Comparison of ENCODE assay signal across 1 cellular context in genomic region chr2:63840785-63841253, GRCh38.
TF ChIP-seq lines count a peak whose summit lies in the region.

No MANE protein-coding gene starts in this region.

TF ChIP-seq in HepG2, 621 proteins besides CTCF, POLR2A, EP300 and RAD21 (continued from another document and continues in another):
- TF ChIP-seq ZBTB26 (CRISPR knock-in tag; IDR thresholded peaks at IDR 0.05; ENCODE audit: borderline replicate concordance) (peak; percentile 78), FOXC1 (CRISPR knock-in tag; IDR thresholded peaks at IDR 0.05; ENCODE audit: borderline replicate concordance) (peak; percentile 81), KAT2B (IDR thresholded peaks at IDR 0.05; ENCODE audit: borderline replicate concordance, low read depth, low read length) (no peak), ZNF672 (CRISPR knock-in tag; IDR thresholded peaks at IDR 0.05) (no peak), RFX3 (CRISPR knock-in tag; IDR thresholded peaks at IDR 0.05) (no peak), ZNF761 (CRISPR knock-in tag; conservative IDR thresholded peaks at IDR 0.05) (no peak), ZNF781 (CRISPR knock-in tag; IDR thresholded peaks at IDR 0.05; ENCODE audit: borderline replicate concordance, not compliant biosample characterization) (no peak), ZNF142 (CRISPR knock-in tag; IDR thresholded peaks at IDR 0.05) (no peak; the same call in 1 of the 2 replicates), SNRNP70 (IDR thresholded peaks at IDR 0.05; ENCODE audit: low read depth, low read length) (no peak), IRF1 (CRISPR knock-in tag; IDR thresholded peaks at IDR 0.05; ENCODE audit: low read depth) (no peak), ZNF850 (CRISPR knock-in tag; conservative IDR thresholded peaks at IDR 0.05) (no peak), BHLHE40 (IDR thresholded peaks at IDR 0.05; ENCODE audit: low read length) (no peak), ZNF772 (CRISPR knock-in tag; IDR thresholded peaks at IDR 0.05) (peak; percentile 90; the same call in 1 of the 2 replicates), NFKBIZ (CRISPR knock-in tag; IDR thresholded peaks at IDR 0.05) (no peak; the same call in 1 of the 2 replicates), SALL2 (CRISPR knock-in tag; IDR thresholded peaks at IDR 0.05) (peak; percentile 91; the same call in 1 of the 2 replicates), PHF21A (CRISPR knock-in tag; IDR thresholded peaks at IDR 0.05) (peak; percentile 57; the same call in 1 of the 2 replicates), ZNF264 (CRISPR knock-in tag; IDR thresholded peaks at IDR 0.05) (peak; percentile 60; the same call in 1 of the 2 replicates), ZNF24 (IDR thresholded peaks at IDR 0.05) (0 out of 2 replicates have a peak, but pooled peaks have one; percentile 8), BCL6 (CRISPR knock-in tag; IDR thresholded peaks at IDR 0.05) (no peak; the same call in 1 of the 2 replicates), ZHX2 (IDR thresholded peaks at IDR 0.05; ENCODE audit: low read depth) (0 out of 2 replicates have a peak, but pooled peaks have one; percentile 51), ZHX2 (CRISPR knock-in tag; IDR thresholded peaks at IDR 0.05; ENCODE audit: borderline replicate concordance) (no peak; the same call in 1 of the 2 replicates), ZNF10 (CRISPR knock-in tag; IDR thresholded peaks at IDR 0.05; ENCODE audit: borderline replicate concordance, low read depth) (no peak), ZNF317 (CRISPR knock-in tag; IDR thresholded peaks at IDR 0.05) (no peak)
- TF ChIP-seq, protein P1, sequence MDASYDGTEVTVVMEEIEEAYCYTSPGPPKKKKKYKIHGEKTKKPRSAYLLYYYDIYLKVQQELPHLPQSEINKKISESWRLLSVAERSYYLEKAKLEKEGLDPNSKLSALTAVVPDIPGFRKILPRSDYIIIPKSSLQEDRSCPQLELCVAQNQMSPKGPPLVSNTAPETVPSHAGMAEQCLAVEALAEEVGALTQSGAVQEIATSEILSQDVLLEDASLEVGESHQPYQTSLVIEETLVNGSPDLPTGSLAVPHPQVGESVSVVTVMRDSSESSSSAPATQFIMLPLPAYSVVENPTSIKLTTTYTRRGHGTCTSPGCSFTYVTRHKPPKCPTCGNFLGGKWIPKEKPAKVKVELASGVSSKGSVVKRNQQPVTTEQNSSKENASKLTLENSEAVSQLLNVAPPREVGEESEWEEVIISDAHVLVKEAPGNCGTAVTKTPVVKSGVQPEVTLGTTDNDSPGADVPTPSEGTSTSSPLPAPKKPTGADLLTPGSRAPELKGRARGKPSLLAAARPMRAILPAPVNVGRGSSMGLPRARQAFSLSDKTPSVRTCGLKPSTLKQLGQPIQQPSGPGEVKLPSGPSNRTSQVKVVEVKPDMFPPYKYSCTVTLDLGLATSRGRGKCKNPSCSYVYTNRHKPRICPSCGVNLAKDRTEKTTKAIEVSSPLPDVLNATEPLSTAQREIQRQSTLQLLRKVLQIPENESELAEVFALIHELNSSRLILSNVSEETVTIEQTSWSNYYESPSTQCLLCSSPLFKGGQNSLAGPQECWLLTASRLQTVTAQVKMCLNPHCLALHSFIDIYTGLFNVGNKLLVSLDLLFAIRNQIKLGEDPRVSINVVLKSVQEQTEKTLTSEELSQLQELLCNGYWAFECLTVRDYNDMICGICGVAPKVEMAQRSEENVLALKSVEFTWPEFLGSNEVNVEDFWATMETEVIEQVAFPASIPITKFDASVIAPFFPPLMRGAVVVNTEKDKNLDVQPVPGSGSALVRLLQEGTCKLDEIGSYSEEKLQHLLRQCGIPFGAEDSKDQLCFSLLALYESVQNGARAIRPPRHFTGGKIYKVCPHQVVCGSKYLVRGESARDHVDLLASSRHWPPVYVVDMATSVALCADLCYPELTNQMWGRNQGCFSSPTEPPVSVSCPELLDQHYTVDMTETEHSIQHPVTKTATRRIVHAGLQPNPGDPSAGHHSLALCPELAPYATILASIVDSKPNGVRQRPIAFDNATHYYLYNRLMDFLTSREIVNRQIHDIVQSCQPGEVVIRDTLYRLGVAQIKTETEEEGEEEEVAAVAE (CRISPR knock-in tag; IDR thresholded peaks at IDR 0.05; ENCODE audit: borderline replicate concordance) = no peak; the same call in 1 of the 2 replicates
- TF ChIP-seq, protein P2, sequence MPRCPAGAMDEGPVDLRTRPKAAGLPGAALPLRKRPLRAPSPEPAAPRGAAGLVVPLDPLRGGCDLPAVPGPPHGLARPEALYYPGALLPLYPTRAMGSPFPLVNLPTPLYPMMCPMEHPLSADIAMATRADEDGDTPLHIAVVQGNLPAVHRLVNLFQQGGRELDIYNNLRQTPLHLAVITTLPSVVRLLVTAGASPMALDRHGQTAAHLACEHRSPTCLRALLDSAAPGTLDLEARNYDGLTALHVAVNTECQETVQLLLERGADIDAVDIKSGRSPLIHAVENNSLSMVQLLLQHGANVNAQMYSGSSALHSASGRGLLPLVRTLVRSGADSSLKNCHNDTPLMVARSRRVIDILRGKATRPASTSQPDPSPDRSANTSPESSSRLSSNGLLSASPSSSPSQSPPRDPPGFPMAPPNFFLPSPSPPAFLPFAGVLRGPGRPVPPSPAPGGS (CRISPR knock-in tag; IDR thresholded peaks at IDR 0.05) = no peak; the same call in 1 of the 2 replicates
- TF ChIP-seq, protein P3, sequence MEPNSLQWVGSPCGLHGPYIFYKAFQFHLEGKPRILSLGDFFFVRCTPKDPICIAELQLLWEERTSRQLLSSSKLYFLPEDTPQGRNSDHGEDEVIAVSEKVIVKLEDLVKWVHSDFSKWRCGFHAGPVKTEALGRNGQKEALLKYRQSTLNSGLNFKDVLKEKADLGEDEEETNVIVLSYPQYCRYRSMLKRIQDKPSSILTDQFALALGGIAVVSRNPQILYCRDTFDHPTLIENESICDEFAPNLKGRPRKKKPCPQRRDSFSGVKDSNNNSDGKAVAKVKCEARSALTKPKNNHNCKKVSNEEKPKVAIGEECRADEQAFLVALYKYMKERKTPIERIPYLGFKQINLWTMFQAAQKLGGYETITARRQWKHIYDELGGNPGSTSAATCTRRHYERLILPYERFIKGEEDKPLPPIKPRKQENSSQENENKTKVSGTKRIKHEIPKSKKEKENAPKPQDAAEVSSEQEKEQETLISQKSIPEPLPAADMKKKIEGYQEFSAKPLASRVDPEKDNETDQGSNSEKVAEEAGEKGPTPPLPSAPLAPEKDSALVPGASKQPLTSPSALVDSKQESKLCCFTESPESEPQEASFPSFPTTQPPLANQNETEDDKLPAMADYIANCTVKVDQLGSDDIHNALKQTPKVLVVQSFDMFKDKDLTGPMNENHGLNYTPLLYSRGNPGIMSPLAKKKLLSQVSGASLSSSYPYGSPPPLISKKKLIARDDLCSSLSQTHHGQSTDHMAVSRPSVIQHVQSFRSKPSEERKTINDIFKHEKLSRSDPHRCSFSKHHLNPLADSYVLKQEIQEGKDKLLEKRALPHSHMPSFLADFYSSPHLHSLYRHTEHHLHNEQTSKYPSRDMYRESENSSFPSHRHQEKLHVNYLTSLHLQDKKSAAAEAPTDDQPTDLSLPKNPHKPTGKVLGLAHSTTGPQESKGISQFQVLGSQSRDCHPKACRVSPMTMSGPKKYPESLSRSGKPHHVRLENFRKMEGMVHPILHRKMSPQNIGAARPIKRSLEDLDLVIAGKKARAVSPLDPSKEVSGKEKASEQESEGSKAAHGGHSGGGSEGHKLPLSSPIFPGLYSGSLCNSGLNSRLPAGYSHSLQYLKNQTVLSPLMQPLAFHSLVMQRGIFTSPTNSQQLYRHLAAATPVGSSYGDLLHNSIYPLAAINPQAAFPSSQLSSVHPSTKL (CRISPR knock-in tag; IDR thresholded peaks at IDR 0.05) = no peak; the same call in 1 of the 2 replicates
- TF ChIP-seq, protein P4, sequence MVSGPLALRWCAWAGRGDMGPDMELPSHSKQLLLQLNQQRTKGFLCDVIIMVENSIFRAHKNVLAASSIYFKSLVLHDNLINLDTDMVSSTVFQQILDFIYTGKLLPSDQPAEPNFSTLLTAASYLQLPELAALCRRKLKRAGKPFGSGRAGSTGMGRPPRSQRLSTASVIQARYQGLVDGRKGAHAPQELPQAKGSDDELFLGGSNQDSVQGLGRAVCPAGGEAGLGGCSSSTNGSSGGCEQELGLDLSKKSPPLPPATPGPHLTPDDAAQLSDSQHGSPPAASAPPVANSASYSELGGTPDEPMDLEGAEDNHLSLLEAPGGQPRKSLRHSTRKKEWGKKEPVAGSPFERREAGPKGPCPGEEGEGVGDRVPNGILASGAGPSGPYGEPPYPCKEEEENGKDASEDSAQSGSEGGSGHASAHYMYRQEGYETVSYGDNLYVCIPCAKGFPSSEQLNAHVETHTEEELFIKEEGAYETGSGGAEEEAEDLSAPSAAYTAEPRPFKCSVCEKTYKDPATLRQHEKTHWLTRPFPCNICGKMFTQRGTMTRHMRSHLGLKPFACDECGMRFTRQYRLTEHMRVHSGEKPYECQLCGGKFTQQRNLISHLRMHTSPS (CRISPR knock-in tag; IDR thresholded peaks at IDR 0.05; ENCODE audit: low read depth) = 0 out of 2 replicates have a peak, but pooled peaks have one; percentile 52
